15 cellular contexts compared by ENCODE assay signal in genomic region chr2:10752236-10752635, GRCh38. TPM values are rescaled to one million over a fixed set of nuclear protein-coding genes. Genes with fewer than 3 reads are reported as not detected.
"Had no signal": no experiment of that assay in that cellular context is flagged by ENCODE, and none has a peak within 500 bp of the region (broad histone marks: within the 10 kb centered on the region; RNA-seq: fewer than 3 reads in every experiment).

No MANE protein-coding gene starts in this region.

- H3K9me3 Mint-ChIP-seq: activated T-helper 1 cell treated with anti-CD3 and anti-CD28 coated beads, Interleukin-12 subunit alpha, Interleukin-12 subunit beta, Interleukin-2, Interleukin-4 antibody, amounts not matched to agents 30 ng/mL and 10 ng/mL and 1 ng/mL, durations not matched to agents 14 hours and 24 hours and 36 hours; nephron progenitor cell; stimulated activated naive CD8-positive, alpha-beta T cell treated with anti-CD3 and anti-CD28 coated beads, Interleukin-15, amount 100 ng/mL, for 72 hours; T-helper 1 cell treated with Interleukin-12 subunit alpha and Interleukin-12 subunit beta and Interleukin-4 antibody, amounts not matched to agents 30 μg/mL and 1 μg/mL, for 36 hours had no signal

- ATAC-seq: activated CD4-positive, alpha-beta T cell treated with anti-CD3 and anti-CD28 coated beads for 36 hours; stimulated activated naive CD8-positive, alpha-beta T cell treated with anti-CD3 and anti-CD28 coated beads, Interleukin-15, amount 100 ng/mL, for 72 hours had no signal

- H3K4me1 Mint-ChIP-seq: activated CD4-positive, alpha-beta T cell treated with anti-CD3 and anti-CD28 coated beads for 36 hours; stimulated activated naive CD8-positive, alpha-beta T cell treated with anti-CD3 and anti-CD28 coated beads, Interleukin-15, amount 100 ng/mL, for 72 hours had no signal

- H3K4me3 Mint-ChIP-seq: activated CD4-positive, alpha-beta T cell treated with anti-CD3 and anti-CD28 coated beads for 36 hours; activated naive CD8-positive, alpha-beta T cell; activated T-helper 1 cell treated with anti-CD3 and anti-CD28 coated beads, Interleukin-12 subunit alpha, Interleukin-12 subunit beta, Interleukin-2, Interleukin-4 antibody, amounts not matched to agents 30 ng/mL and 10 ng/mL and 1 ng/mL, durations not matched to agents 14 hours and 24 hours and 36 hours; nephron progenitor cell; stimulated activated naive CD8-positive, alpha-beta T cell treated with anti-CD3 and anti-CD28 coated beads, Interleukin-15, amount 100 ng/mL, for 72 hours; T-helper 1 cell treated with Interleukin-12 subunit alpha and Interleukin-12 subunit beta and Interleukin-4 antibody, amounts not matched to agents 30 μg/mL and 1 μg/mL, for 36 hours had no signal

- H3K27ac Mint-ChIP-seq: activated CD4-positive, alpha-beta T cell treated with anti-CD3 and anti-CD28 coated beads for 36 hours; activated naive CD8-positive, alpha-beta T cell; activated T-helper 1 cell treated with anti-CD3 and anti-CD28 coated beads, Interleukin-12 subunit alpha, Interleukin-12 subunit beta, Interleukin-2, Interleukin-4 antibody, amounts not matched to agents 30 ng/mL and 10 ng/mL and 1 ng/mL, durations not matched to agents 14 hours and 24 hours and 36 hours; nephron progenitor cell; stimulated activated naive CD8-positive, alpha-beta T cell treated with anti-CD3 and anti-CD28 coated beads, Interleukin-15, amount 100 ng/mL, for 72 hours; T-helper 1 cell treated with Interleukin-12 subunit alpha and Interleukin-12 subunit beta and Interleukin-4 antibody, amounts not matched to agents 30 μg/mL and 1 μg/mL, for 36 hours had no signal

- DNase-seq: activated CD4-positive, alpha-beta T cell treated with anti-CD3 and anti-CD28 coated beads for 36 hours; activated CD4-positive, alpha-beta T cell treated with anti-CD3 and anti-CD28 coated beads, Interleukin-2, amount 50 U/mL, for 48 hours; activated gamma-delta T cell treated with Interleukin-2 at 50 U/mL for 16 hours; dorsolateral prefrontal cortex; nephron progenitor cell; occipital lobe; stimulated activated CD4-positive, alpha-beta T cell treated with anti-CD3 and anti-CD28 coated beads, Interleukin-15, amount 100 ng/mL, for 24 hours; stimulated activated CD4-positive, alpha-beta T cell treated with anti-CD3 and anti-CD28 coated beads, Interleukin-2, amount 100 ng/mL, for 48 hours; stimulated activated naive CD8-positive, alpha-beta T cell treated with anti-CD3 and anti-CD28 coated beads, Interleukin-15, amount 100 ng/mL, for 72 hours; upper lobe of left lung; WERI-Rb-1 had no signal

- H3K36me3 Mint-ChIP-seq: activated naive CD8-positive, alpha-beta T cell had no signal

RNA-seq across cellular contexts. Expression of gene ATP6V1C2, which starts 30.8 kb away (rescaled TPM):
- total RNA-seq: activated CD4-positive, alpha-beta T cell treated with anti-CD3 and anti-CD28 coated beads for 36 hours; glomerular endothelial cell had no signal
